8 cellular contexts compared by ENCODE assay signal in genomic region chr6:128112494-128112893, GRCh38.
DNase-seq lines count a peak whose midpoint lies in the region; TF ChIP-seq lines count a peak whose summit lies in the region.

No MANE protein-coding gene starts in this region.

- no peaks in the 10 kb centered on the region for H3K9me3 ChIP-seq in stomach smooth muscle (ENCODE audit: control insufficient read depth in 2 of 2, low read length in 2 of 2)

- no peaks in the 10 kb centered on the region for H3K36me3 ChIP-seq in stomach smooth muscle (ENCODE audit: control insufficient read depth in 2 of 2, insufficient read depth in 2 of 2, low read length in 2 of 2)

- no peaks in the 10 kb centered on the region for H3K27me3 ChIP-seq in stomach smooth muscle (ENCODE audit: control insufficient read depth in 1 of 2, insufficient read depth in 2 of 2, low read length in 2 of 2)

- H3K9ac ChIP-seq in stomach smooth muscle (ENCODE audit: low read length in 2 of 2): peak overlapping the region; percentile 7 to 8

- H3K4me3 ChIP-seq in stomach smooth muscle (ENCODE audit: low read length in 2 of 2): peak overlapping the region; percentile 51 to 59

- no peak for TF ChIP-seq CTCF in GM13977 (IDR thresholded peaks at IDR 0.05; ENCODE audit: extremely low read depth, insufficient read depth, missing control alignments)

- no peak overlapping the region for H3K27ac ChIP-seq in stomach smooth muscle (ENCODE audit: low read length)

- no peaks in the 10 kb centered on the region for H3K4me1 ChIP-seq in stomach smooth muscle (ENCODE audit: control insufficient read depth, insufficient read depth, low read length)

- in situ Hi-C loops in GM13977 (cut with MboI; ENCODE audit: low pct_unique_long_range_greater_than_20kb, low sequenced_read_pairs, unreplicated experiment): no loop called here

- DNase-seq in NCI-H2227 (lab: John Stamatoyannopoulos, UW; ENCODE audit: unreplicated experiment) (peak; percentile 0), NCI-H2227 treated with DMSO at 0.1 percent for 48 hours (lab: John Stamatoyannopoulos, UW) (no peak), NCI-H1105 (lab: John Stamatoyannopoulos, UW) (peak; percentile 38), fibroblast of peridontal ligament (ENCODE audit: extremely low read depth) (peak; percentile 39), hippocampal formation (lab: John Stamatoyannopoulos, UW) (no peak), GM13977 (ENCODE audit: low spot score) (no peak)
- DNase-seq in activated effector memory CD4-positive, alpha-beta T cell treated with Interleukin-2 at 50 U/mL for 16 hours: no peak

Comparison
In these comparisons a context has a peak if more than half of its experiments do, and no peak if none do; other contexts are left out.
1. DNase-seq: peak in NCI-H2227 (single experiment), NCI-H1105 (single experiment) and fibroblast of peridontal ligament (single experiment); none in NCI-H2227 treated with DMSO at 0.1 percent for 48 hours (single experiment), activated effector memory CD4-positive, alpha-beta T cell treated with Interleukin-2 at 50 U/mL for 16 hours (single experiment), hippocampal formation (0 of 2) and GM13977 (single experiment).